Comparison of ENCODE assay signal across 40 cellular contexts in the genomic region with DNA sequence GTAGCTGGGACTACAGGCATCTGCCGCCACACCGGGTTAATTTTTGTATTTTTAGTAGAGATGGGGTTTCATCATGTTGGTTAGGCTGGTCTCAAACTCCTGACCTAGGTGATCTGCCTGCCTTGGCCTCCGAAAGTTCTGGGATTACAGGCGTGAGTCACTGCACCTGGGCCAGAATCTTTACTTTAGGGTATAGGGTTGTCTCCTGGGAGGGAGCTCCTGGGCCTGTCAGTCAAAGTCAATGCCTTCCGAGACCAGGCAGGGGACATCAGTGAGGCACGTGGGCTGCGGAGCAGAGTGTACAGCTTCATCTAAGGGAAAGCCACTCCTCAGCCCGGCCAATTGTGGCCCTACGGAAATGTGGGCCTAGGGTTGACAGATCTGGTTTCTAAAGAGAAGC.
"Had no signal": no experiment of that assay in that cellular context is flagged by ENCODE, and none has a peak within 500 bp of the region (broad histone marks: within the 10 kb centered on the region; RNA-seq: fewer than 3 reads in every experiment).

No MANE protein-coding gene starts in this region.

- ATAC-seq: activated naive CD4-positive, alpha-beta T cell treated with anti-CD3 and anti-CD28 coated beads, Interleukin-2, amount 50 U/mL, for 72 hours; activated naive CD8-positive, alpha-beta T cell treated with anti-CD3 and anti-CD28 coated beads, Interleukin-2, amount 50 U/mL, for 24 hours; activated T-cell treated with anti-CD3 and anti-CD28 coated beads, Interleukin-2, amount 50 U/mL, for 4 hours; activated T-cell treated with anti-CD3 and anti-CD28 coated beads, Interleukin-2, amount 50 U/mL, for 72 hours; activated T-helper 17 cell treated with anti-CD3 and anti-CD28 coated beads, Interleukin-2, amount 50 U/mL, for 72 hours; body of pancreas had no signal

- FAIRE-seq: astrocyte, bronchial epithelial cell had no signal

- H3K9me3 Mint-ChIP-seq: activated naive CD4-positive, alpha-beta T cell treated with anti-CD3 and anti-CD28 coated beads for 36 hours; activated naive CD4-positive, alpha-beta T cell treated with anti-CD3 and anti-CD28 coated beads, Interleukin-2, amount 10 ng/mL, durations not matched to agents 7 days and 5 days; activated naive CD4-positive, alpha-beta T cell treated with anti-CD3 and anti-CD28 coated beads, Interleukin-2, amount 50 U/mL, for 24 hours; activated naive CD4-positive, alpha-beta T cell treated with anti-CD3 and anti-CD28 coated beads, Interleukin-2, amount 50 U/mL, for 72 hours; activated naive CD8-positive, alpha-beta T cell treated with anti-CD3 and anti-CD28 coated beads for 36 hours; activated naive CD8-positive, alpha-beta T cell treated with anti-CD3 and anti-CD28 coated beads, Interleukin-2, amount 10 ng/mL, durations not matched to agents 7 days and 5 days; activated naive CD8-positive, alpha-beta T cell treated with anti-CD3 and anti-CD28 coated beads, Interleukin-2, amount 50 U/mL, for 24 hours; activated T-cell treated with anti-CD3 and anti-CD28 coated beads, Interleukin-2, amount 50 U/mL, for 24 hours; activated T-cell treated with anti-CD3 and anti-CD28 coated beads, Interleukin-2, amount 50 U/mL, for 4 hours; activated T-cell treated with anti-CD3 and anti-CD28 coated beads, Interleukin-2, amount 50 U/mL, for 72 hours; activated T-helper 1 cell treated with anti-CD3 and anti-CD28 coated beads, Interleukin-12 subunit alpha, Interleukin-12 subunit beta, Interleukin-2, Interleukin-4 antibody, amounts not matched to agents 30 ng/mL and 10 ng/mL and 1 ng/mL, durations not matched to agents 14 hours and 24 hours and 36 hours; activated T-helper 17 cell treated with anti-CD3 and anti-CD28 coated beads, Interleukin-2, amount 50 U/mL, for 72 hours; activated T-helper 2 cell treated with anti-CD3 and anti-CD28 coated beads, Interferon-gamma antibody, Interleukin-2, Interleukin-4, amounts not matched to agents 10 μg/mL and 5 μg/mL and 100 μg/mL, durations not matched to agents 14 hours and 24 hours and 36 hours; central memory CD8-positive, alpha-beta T cell had no signal

- H3K27me3 ChIP-seq: adrenal gland, ascending aorta, body of pancreas, brain microvascular endothelial cell, breast epithelium, cardiac muscle cell had no signal

- H3K36me3 ChIP-seq: adrenal gland, ascending aorta, brain microvascular endothelial cell, breast epithelium, cardiac muscle cell had no signal

- H3K4me1 ChIP-seq: adrenal gland, body of pancreas, breast epithelium had no signal

- H3K9me3 ChIP-seq: adrenal gland, ascending aorta, body of pancreas, breast epithelium had no signal

- H3K27ac Mint-ChIP-seq: activated naive CD4-positive, alpha-beta T cell treated with anti-CD3 and anti-CD28 coated beads for 36 hours; activated naive CD4-positive, alpha-beta T cell treated with anti-CD3 and anti-CD28 coated beads, Interleukin-2, amount 10 ng/mL, durations not matched to agents 7 days and 5 days; activated naive CD4-positive, alpha-beta T cell treated with anti-CD3 and anti-CD28 coated beads, Interleukin-2, amount 50 U/mL, for 24 hours; activated naive CD4-positive, alpha-beta T cell treated with anti-CD3 and anti-CD28 coated beads, Interleukin-2, amount 50 U/mL, for 72 hours; activated naive CD8-positive, alpha-beta T cell; activated naive CD8-positive, alpha-beta T cell treated with anti-CD3 and anti-CD28 coated beads for 36 hours; activated naive CD8-positive, alpha-beta T cell treated with anti-CD3 and anti-CD28 coated beads, Interleukin-2, amount 10 ng/mL, durations not matched to agents 7 days and 5 days; activated naive CD8-positive, alpha-beta T cell treated with anti-CD3 and anti-CD28 coated beads, Interleukin-2, amount 50 U/mL, for 24 hours; activated T-cell treated with anti-CD3 and anti-CD28 coated beads, Interleukin-2, amount 50 U/mL, for 24 hours; activated T-cell treated with anti-CD3 and anti-CD28 coated beads, Interleukin-2, amount 50 U/mL, for 72 hours; activated T-helper 1 cell treated with anti-CD3 and anti-CD28 coated beads, Interleukin-12 subunit alpha, Interleukin-12 subunit beta, Interleukin-2, Interleukin-4 antibody, amounts not matched to agents 30 ng/mL and 10 ng/mL and 1 ng/mL, durations not matched to agents 14 hours and 24 hours and 36 hours; activated T-helper 17 cell treated with anti-CD3 and anti-CD28 coated beads, Interleukin-2, amount 50 U/mL, for 72 hours; activated T-helper 2 cell treated with anti-CD3 and anti-CD28 coated beads, Interferon-gamma antibody, Interleukin-2, Interleukin-4, amounts not matched to agents 10 μg/mL and 5 μg/mL and 100 μg/mL, durations not matched to agents 14 hours and 24 hours and 36 hours; brain had no signal

- H3K4me3 ChIP-seq: adrenal gland, ascending aorta, body of pancreas, breast epithelium, cardiac muscle cell had no signal

- H3K27me3 Mint-ChIP-seq: activated naive CD8-positive, alpha-beta T cell treated with anti-CD3 and anti-CD28 coated beads for 36 hours had no signal

- H3K27ac ChIP-seq: adrenal gland, ascending aorta, body of pancreas, brain microvascular endothelial cell, breast epithelium, cardiac muscle cell had no signal

- H3K4me3 Mint-ChIP-seq: activated naive CD4-positive, alpha-beta T cell treated with anti-CD3 and anti-CD28 coated beads for 36 hours; activated naive CD4-positive, alpha-beta T cell treated with anti-CD3 and anti-CD28 coated beads, Interleukin-2, amount 10 ng/mL, durations not matched to agents 7 days and 5 days; activated naive CD4-positive, alpha-beta T cell treated with anti-CD3 and anti-CD28 coated beads, Interleukin-2, amount 50 U/mL, for 24 hours; activated naive CD8-positive, alpha-beta T cell; activated naive CD8-positive, alpha-beta T cell treated with anti-CD3 and anti-CD28 coated beads for 36 hours; activated naive CD8-positive, alpha-beta T cell treated with anti-CD3 and anti-CD28 coated beads, Interleukin-2, amount 10 ng/mL, durations not matched to agents 7 days and 5 days; activated naive CD8-positive, alpha-beta T cell treated with anti-CD3 and anti-CD28 coated beads, Interleukin-2, amount 50 U/mL, for 24 hours; activated T-cell treated with anti-CD3 and anti-CD28 coated beads, Interleukin-2, amount 50 U/mL, for 24 hours; activated T-cell treated with anti-CD3 and anti-CD28 coated beads, Interleukin-2, amount 50 U/mL, for 4 hours; activated T-cell treated with anti-CD3 and anti-CD28 coated beads, Interleukin-2, amount 50 U/mL, for 72 hours; activated T-helper 1 cell treated with anti-CD3 and anti-CD28 coated beads, Interleukin-12 subunit alpha, Interleukin-12 subunit beta, Interleukin-2, Interleukin-4 antibody, amounts not matched to agents 30 ng/mL and 10 ng/mL and 1 ng/mL, durations not matched to agents 14 hours and 24 hours and 36 hours; activated T-helper 17 cell treated with anti-CD3 and anti-CD28 coated beads, Interleukin-2, amount 50 U/mL, for 72 hours; brain; central memory CD8-positive, alpha-beta T cell had no signal

- H3K4me1 Mint-ChIP-seq: activated naive CD4-positive, alpha-beta T cell treated with anti-CD3 and anti-CD28 coated beads, Interleukin-2, amount 10 ng/mL, durations not matched to agents 7 days and 5 days; activated naive CD4-positive, alpha-beta T cell treated with anti-CD3 and anti-CD28 coated beads, Interleukin-2, amount 50 U/mL, for 24 hours; activated naive CD8-positive, alpha-beta T cell treated with anti-CD3 and anti-CD28 coated beads for 36 hours; activated naive CD8-positive, alpha-beta T cell treated with anti-CD3 and anti-CD28 coated beads, Interleukin-2, amount 10 ng/mL, durations not matched to agents 7 days and 5 days; activated naive CD8-positive, alpha-beta T cell treated with anti-CD3 and anti-CD28 coated beads, Interleukin-2, amount 50 U/mL, for 24 hours; activated T-helper 17 cell treated with anti-CD3 and anti-CD28 coated beads, Interleukin-2, amount 50 U/mL, for 72 hours; central memory CD8-positive, alpha-beta T cell had no signal

- H3K36me3 Mint-ChIP-seq: activated naive CD4-positive, alpha-beta T cell treated with anti-CD3 and anti-CD28 coated beads, Interleukin-2, amount 10 ng/mL, durations not matched to agents 7 days and 5 days; activated naive CD4-positive, alpha-beta T cell treated with anti-CD3 and anti-CD28 coated beads, Interleukin-2, amount 50 U/mL, for 24 hours; activated naive CD4-positive, alpha-beta T cell treated with anti-CD3 and anti-CD28 coated beads, Interleukin-2, amount 50 U/mL, for 72 hours; activated naive CD8-positive, alpha-beta T cell; activated naive CD8-positive, alpha-beta T cell treated with anti-CD3 and anti-CD28 coated beads for 36 hours; activated naive CD8-positive, alpha-beta T cell treated with anti-CD3 and anti-CD28 coated beads, Interleukin-2, amount 10 ng/mL, durations not matched to agents 7 days and 5 days; brain had no signal

- DNase-seq: activated effector memory CD4-positive, alpha-beta T cell treated with anti-CD3 and anti-CD28 coated beads, Interleukin-2, amount 50 U/mL, for 16 hours; activated effector memory CD4-positive, alpha-beta T cell treated with Interleukin-2 at 50 U/mL for 16 hours; activated gamma-delta T cell; activated gamma-delta T cell treated with Interleukin-2 at 50 U/mL for 16 hours; activated naive CD4-positive, alpha-beta T cell; activated naive CD4-positive, alpha-beta T cell treated with anti-CD3 and anti-CD28 coated beads for 36 hours; activated naive CD4-positive, alpha-beta T cell treated with anti-CD3 and anti-CD28 coated beads, Interleukin-2, amount 10 ng/mL, durations not matched to agents 7 days and 5 days; activated naive CD4-positive, alpha-beta T cell treated with anti-CD3 and anti-CD28 coated beads, Interleukin-2, amount 50 U/mL, for 16 hours; activated naive CD4-positive, alpha-beta T cell treated with Interleukin-2 at 50 U/mL for 16 hours; activated naive CD8-positive, alpha-beta T cell treated with anti-CD3 and anti-CD28 coated beads for 36 hours; activated naive CD8-positive, alpha-beta T cell treated with anti-CD3 and anti-CD28 coated beads, Interleukin-2, amount 10 ng/mL, durations not matched to agents 7 days and 5 days; activated naive CD8-positive, alpha-beta T cell treated with anti-CD3 and anti-CD28 coated beads, Interleukin-2, amount 50 U/mL, for 24 hours; activated T-cell treated with anti-CD3 and anti-CD28 coated beads, Interleukin-2, amount 50 U/mL, for 1 hour; activated T-cell treated with anti-CD3 and anti-CD28 coated beads, Interleukin-2, amount 50 U/mL, for 24 hours; activated T-cell treated with anti-CD3 and anti-CD28 coated beads, Interleukin-2, amount 50 U/mL, for 4 hours; activated T-cell treated with anti-CD3 and anti-CD28 coated beads, Interleukin-2, amount 50 U/mL, for 48 hours; activated T-cell treated with anti-CD3 and anti-CD28 coated beads, Interleukin-2, amount 50 U/mL, for 72 hours; adrenal gland; amniotic stem cell; amygdala; anterior cingulate cortex; aorta; body of pancreas; brain microvascular endothelial cell; caudate nucleus; central memory CD4-positive, alpha-beta T cell; cerebellar nuclear complex had no signal
